In the genomic region with DNA sequence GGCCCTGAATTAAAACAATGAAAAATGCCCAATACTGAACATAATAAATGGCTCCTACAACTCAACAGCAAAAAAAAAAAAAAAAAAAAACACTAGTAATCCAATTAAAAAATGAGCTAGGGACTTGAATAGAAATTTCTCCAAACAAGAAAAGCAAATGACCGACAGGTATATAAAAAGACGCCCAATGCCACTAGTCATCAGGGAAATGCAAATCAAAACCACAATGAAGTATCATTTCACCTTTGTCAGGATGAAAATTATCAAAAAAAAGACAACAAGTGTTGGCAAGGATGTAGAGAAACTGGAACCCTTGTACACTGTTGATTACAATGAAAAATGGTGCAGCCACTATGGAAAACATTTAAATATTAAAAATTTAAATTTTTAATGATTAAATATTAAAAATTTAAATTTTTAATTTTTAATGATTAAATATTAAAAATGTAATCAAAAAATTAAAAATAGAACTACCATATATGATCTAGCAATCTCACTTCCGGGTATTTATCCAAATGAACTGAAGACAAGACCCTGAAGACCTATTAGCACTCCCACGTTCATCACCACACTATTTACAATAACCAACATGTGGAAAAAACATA, we compare ENCODE assay signal across 19 cellular contexts. TPM values are rescaled to one million over a fixed set of nuclear protein-coding genes. Genes with fewer than 3 reads are reported as not detected.
DNase-seq lines count a peak whose midpoint lies in the region; ATAC-seq, FAIRE-seq and TF ChIP-seq lines count a peak whose summit lies in the region.
"Had no signal": no experiment of that assay in that cellular context is flagged by ENCODE, and none has a peak within 500 bp of the region (broad histone marks: within the 10 kb centered on the region; RNA-seq: fewer than 3 reads in every experiment).

No MANE protein-coding gene starts in this region.

- BruUV-seq in OCI-LY7 (replicated peaks; lab: Mats Ljungman, UMichigan) = no TSS peak

- no peak for DNase-seq in GM19239 (ENCODE audit: insufficient read length, low spot score)
- DNase-seq in OCI-LY7 (ENCODE audit: low spot score) = peak; percentile 18
- no peak for DNase-seq in memory B cell (ENCODE audit: low spot score in 2 of 2)
- DNase-seq in foreskin melanocyte = no peak
- DNase-seq in left ventricle myocardium superior = no peak
- DNase-seq: CD8-positive, alpha-beta T cell; COR-L47; DMS153; DMS79 treated with DMSO at 0.1 percent for 48 hours; GF-D8; GM23248; KBM-7 had no signal

- FAIRE-seq in GM19239 (lab: Jason Lieb, UNC) = peak; percentile 8
- FAIRE-seq: A549, D721Med, H54 had no signal

- H3K36me3 Mint-ChIP-seq in memory B cell = peaks cover 27% of the 10 kb centered on the region

- peak overlapping the region; percentile 40 for H3K4me2 ChIP-seq in DOHH2 (ENCODE audit: low read length)
- H3K4me2 ChIP-seq in OCI-LY7 (ENCODE audit: low read length) = peak overlapping the region; percentile 49
- H3K4me2 ChIP-seq: A549 had no signal

- intact Hi-C loops in OCI-LY7 (cut with micrococcal nuclease; ENCODE audit: unreplicated experiment) (no loop called here), left ventricle myocardium superior (cut with micrococcal nuclease) (no loop called here)

- H3K79me2 ChIP-seq in DOHH2 (ENCODE audit: control insufficient read depth, low read length) (no peaks in the 10 kb centered on the region), OCI-LY7 (ENCODE audit: insufficient read depth, low read depth, low read length) (no peaks in the 10 kb centered on the region)

- ATAC-seq in memory B cell (ENCODE audit: low read depth) (peak; percentile 45), HG02884 (IDR thresholded peaks at IDR 0.05; ENCODE audit: unreplicated experiment) (no peak), left ventricle myocardium superior (no peak)
- ATAC-seq: A549; CD8-positive, alpha-beta T cell; HCT116 had no signal

- H3K4me3 ChIP-seq in DOHH2 (ENCODE audit: low read length) (no peak overlapping the region), OCI-LY7 (ENCODE audit: low read depth, low read length, poor library complexity, severe bottlenecking) (no peak overlapping the region)
- H3K4me3 ChIP-seq: A549, GM23248 had no signal

- H3K4me1 ChIP-seq in DOHH2 (ENCODE audit: control insufficient read depth, low read length) (peaks cover 12% of the 10 kb centered on the region), OCI-LY7 (ENCODE audit: insufficient read depth, low read length, poor library complexity, severe bottlenecking) (peaks cover 13% of the 10 kb centered on the region)
- H3K4me1 ChIP-seq: A549 had no signal

- no peak overlapping the region for H3K27ac Mint-ChIP-seq in memory B cell
- H3K27ac Mint-ChIP-seq: CD8-positive, alpha-beta T cell had no signal

- H3K36me3 ChIP-seq in DOHH2 (ENCODE audit: control insufficient read depth, low read length) (peaks cover 1% of the 10 kb centered on the region; the same call in 1 of the 2 replicates), OCI-LY7 (ENCODE audit: insufficient read depth, low read length) (no peaks in the 10 kb centered on the region; the same call in 1 of the 2 replicates)

- no peaks in the 10 kb centered on the region for H3K9me3 Mint-ChIP-seq in memory B cell
- H3K9me3 Mint-ChIP-seq: CD14-positive monocyte; CD8-positive, alpha-beta T cell had no signal

- H3K9me2 ChIP-seq in DOHH2 (replicated peaks; ENCODE audit: control insufficient read depth, low read length) (no peaks in the 10 kb centered on the region), OCI-LY7 (ENCODE audit: insufficient read depth, low read length) (no peaks in the 10 kb centered on the region)

- no peaks in the 10 kb centered on the region for H3K27me3 ChIP-seq in DOHH2 (ENCODE audit: control insufficient read depth, low read length)

- CTCF ChIA-PET in OCI-LY7 (lab: Charles Lee; ENCODE audit: unreplicated experiment) = no interaction called here

- H3K9me3 ChIP-seq in DOHH2 (ENCODE audit: control insufficient read depth, insufficient read depth, low read length) (no peaks in the 10 kb centered on the region), OCI-LY7 (ENCODE audit: low read length) (no peaks in the 10 kb centered on the region)
- H3K9me3 ChIP-seq: A549 had no signal

- H3K4me1 Mint-ChIP-seq in memory B cell = no peaks in the 10 kb centered on the region
- H3K4me1 Mint-ChIP-seq: CD14-positive monocyte had no signal

- no peak for TF ChIP-seq CTCF in DOHH2 (IDR thresholded peaks at IDR 0.05; ENCODE audit: low read depth, low read length, poor library complexity, severe bottlenecking)
- TF ChIP-seq CTCF in OCI-LY7 (conservative IDR thresholded peaks at IDR 0.05; ENCODE audit: low read length) = no peak

- no peak overlapping the region for H3K4me3 Mint-ChIP-seq in memory B cell
- H3K4me3 Mint-ChIP-seq: CD14-positive monocyte; CD8-positive, alpha-beta T cell had no signal

- POLR2A ChIA-PET in OCI-LY7 (lab: Charles Lee) = interaction anchor here (0.6 to 0.8 kb wide), 5 partner anchors 15 to 365 kb away, joined by 3 to 4 read pairs (median 3); no protein-coding TSS in a partner anchor

- H3K27ac ChIP-seq in DOHH2 (ENCODE audit: low read depth, low read length) (no peak overlapping the region), OCI-LY7 (ENCODE audit: low read depth, low read length, poor library complexity, severe bottlenecking) (no peak overlapping the region)
- H3K27ac ChIP-seq: A549, GM23248 had no signal

- no peaks in the 10 kb centered on the region for H3K27me3 Mint-ChIP-seq in memory B cell

- 0 out of 2 replicates have a peak overlapping the region, but pooled peaks have one; percentile 11 for H2AFZ ChIP-seq in OCI-LY7 (ENCODE audit: low read length)
- H2AFZ ChIP-seq: GM23248 had no signal

- H4K20me1 ChIP-seq in DOHH2 (ENCODE audit: control insufficient read depth, insufficient read depth, low read depth, low read length) (no peaks in the 10 kb centered on the region), OCI-LY7 (ENCODE audit: insufficient read depth, low read length) (no peaks in the 10 kb centered on the region)

- H3F3A ChIP-seq in DOHH2 (ENCODE audit: control insufficient read depth, insufficient read depth) = no peaks in the 10 kb centered on the region

RNA-seq across cellular contexts. Expression of a gene that starts 28.1 kb away (rescaled TPM):
- total RNA-seq in OCI-LY7 (2014; rRNA removed; shearing (Covaris generic)) = 13.9 and 15.3 TPM in 2 replicates
- total RNA-seq in OCI-LY7 (2022) (14.1 and 18.3 TPM in 2 replicates), left ventricle myocardium superior (45.0 TPM)

RNA-seq across cellular contexts. Expression of a gene that starts 40.4 kb away (rescaled TPM):
- total RNA-seq in OCI-LY7 (2014; rRNA removed; shearing (Covaris generic)) = 35.1 and 78.7 TPM in 2 replicates
- total RNA-seq in OCI-LY7 (2022) (45.3 and 56.8 TPM in 2 replicates), left ventricle myocardium superior (27.1 TPM)

RNA-seq across cellular contexts. Expression of a gene that starts 40.6 kb away (rescaled TPM):
- total RNA-seq in OCI-LY7 (2014; rRNA removed; shearing (Covaris generic)) = 123 and 229 TPM in 2 replicates
- total RNA-seq in OCI-LY7 (2022) = 270 and 273 TPM in 2 replicates
- total RNA-seq in left ventricle myocardium superior = 66.3 TPM
